19 cellular contexts compared by ENCODE assay signal in the genomic region with DNA sequence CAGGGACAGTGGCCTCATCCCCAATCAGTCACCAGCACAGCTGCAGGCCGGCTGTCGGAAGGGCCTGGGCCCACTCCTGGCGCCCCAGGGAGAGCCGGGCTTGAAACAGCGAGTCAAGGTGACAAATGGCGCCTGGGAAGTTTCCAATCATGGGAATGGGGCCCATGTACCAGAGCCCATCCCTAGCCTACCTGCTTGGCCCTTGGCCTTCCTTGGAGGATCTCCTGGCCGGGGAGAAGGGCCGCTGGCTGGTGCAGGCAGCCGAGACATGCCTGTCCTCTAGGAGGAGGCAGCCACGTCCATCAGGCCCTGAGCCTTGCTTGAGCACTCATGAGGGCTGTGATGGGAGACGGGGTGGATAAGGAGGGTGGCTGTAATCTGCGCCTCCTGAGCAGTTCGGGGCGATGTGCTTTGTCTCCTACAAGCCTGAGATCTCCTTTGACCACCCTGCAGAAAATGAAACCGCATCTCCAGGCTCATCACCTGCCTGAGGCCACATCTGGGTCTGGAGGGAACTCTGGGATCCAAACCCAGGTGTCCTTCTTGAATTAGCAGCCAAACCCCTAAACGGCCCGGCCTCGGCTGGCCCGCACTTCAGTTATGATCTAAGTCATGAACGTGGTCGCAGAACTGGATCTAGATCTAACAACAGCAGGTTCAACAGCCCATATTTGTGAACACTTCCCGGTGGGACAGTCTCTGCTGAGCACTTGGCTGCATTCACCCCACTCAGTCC.
DNase-seq lines count a peak whose midpoint lies in the region; ATAC-seq, FAIRE-seq and TF ChIP-seq lines count a peak whose summit lies in the region.
"Had no signal": no experiment of that assay in that cellular context is flagged by ENCODE, and none has a peak within 500 bp of the region (broad histone marks: within the 10 kb centered on the region; RNA-seq: fewer than 3 reads in every experiment).

No MANE protein-coding gene starts in this region.

- H3K9me3 ChIP-seq in HepG2 (ENCODE audit: low read length) = no peaks in the 10 kb centered on the region
- H3K9me3 ChIP-seq in right lobe of liver = no peaks in the 10 kb centered on the region
- H3K9me3 ChIP-seq: MG63 had no signal

- TF ChIP-seq RAD21 in HepG2 (CRISPR knock-in tag; IDR thresholded peaks at IDR 0.05) = no peak

- no peak for TF ChIP-seq CTCF in HepG2 (CRISPR knock-in tag; IDR thresholded peaks at IDR 0.05)
- TF ChIP-seq CTCF in right lobe of liver (IDR thresholded peaks at IDR 0.05) = no peak
- TF ChIP-seq CTCF in osteocyte (IDR thresholded peaks at IDR 0.05) = no peak

- POLR2A ChIA-PET in HepG2 (lab: Yijun Ruan, JAX) = no interaction called here

- H3K36me3 Mint-ChIP-seq in osteocyte (ENCODE audit: unreplicated experiment) = no peaks in the 10 kb centered on the region
- H3K36me3 Mint-ChIP-seq: CD4-positive, CD25-positive, alpha-beta regulatory T cell had no signal

- TF ChIP-seq EP300 in HepG2 (IDR thresholded peaks at IDR 0.05; ENCODE audit: low read depth in 2 of 2, low read length in 2 of 2) = no peak
- TF ChIP-seq EP300 in HepG2 (CRISPR knock-in tag; IDR thresholded peaks at IDR 0.05; ENCODE audit: borderline replicate concordance) = no peak

- H3K27ac ChIP-seq in HepG2 (ENCODE audit: extremely low read length, insufficient read depth, low read length) = no peak overlapping the region
- H3K27ac ChIP-seq in right lobe of liver = no peak overlapping the region
- H3K27ac ChIP-seq: SK-N-MC had no signal

- no peak for FAIRE-seq in HepG2 (lab: Jason Lieb, UNC)
- FAIRE-seq: H54 had no signal

- in situ Hi-C loops in HepG2 (cut with HindIII; ENCODE audit: extremely low pct_ligation_motif_present, low pct_unique_long_range_greater_than_20kb) = loop anchor here (10.0 kb wide), 1 partner anchor 870 kb away; no protein-coding TSS in a partner anchor

- no peaks in the 10 kb centered on the region for H3K27me3 Mint-ChIP-seq in osteocyte (ENCODE audit: unreplicated experiment)

- peaks cover 10% of the 10 kb centered on the region for H3K9me3 Mint-ChIP-seq in osteocyte (ENCODE audit: unreplicated experiment)

- no peak for ATAC-seq in HepG2
- no peak for ATAC-seq in right lobe of liver
- ATAC-seq in left lobe of liver = no peak

- intact Hi-C loops in HepG2 (cut with micrococcal nuclease; ENCODE audit: unreplicated experiment) (no loop called here), right lobe of liver (cut with DNase I) (loop anchor here in 1 of 2 donors (10.0 kb wide), 1 partner anchor 1260 kb away; no protein-coding TSS in a partner anchor)

- H3K27ac Mint-ChIP-seq in osteocyte (ENCODE audit: unreplicated experiment) = no peak overlapping the region
- H3K27ac Mint-ChIP-seq: CD4-positive, CD25-positive, alpha-beta regulatory T cell had no signal

- WGBS in HepG2 (ENCODE audit: low lambda C conversion rate) = 0% methylated on average over 8 of the region's 22 CpGs
- WGBS in right lobe of liver (ENCODE audit: insufficient coverage, low coverage, low lambda C conversion rate, missing lambda C conversion rate) = 60% methylated on average over 2 of the region's 22 CpGs

- H3K4me2 ChIP-seq in HepG2 (ENCODE audit: low read depth, low read length) = no peak overlapping the region

- H3K27me3 ChIP-seq in HepG2 (ENCODE audit: control insufficient read depth in 1 of 2, insufficient read depth in 2 of 2, low read length in 2 of 2) (peaks cover 19 to 58% of the 10 kb centered on the region in 2 experiments), right lobe of liver (no peaks in the 10 kb centered on the region)
- H3K27me3 ChIP-seq: BE2C, MG63 had no signal

- DNase-seq in HepG2 (ENCODE audit: low spot score) (no peak), right lobe of liver (no peak), left lobe of liver (ENCODE audit: low spot score) (peak; percentile 39), osteocyte (ENCODE audit: extremely low spot score, unreplicated experiment) (peak; percentile 80), RKO (ENCODE audit: low spot score) (no peak), midbrain (lab: John Stamatoyannopoulos, UW) (no peak), NCI-H1048 (lab: John Stamatoyannopoulos, UW) (no peak)
- DNase-seq: BE2C; CD4-positive, CD25-positive, alpha-beta regulatory T cell; DMS79; MG63; NCI-H1417 treated with DMSO at 0.1 percent for 48 hours; NCI-H187; NCI-H446 treated with DMSO at 0.1 percent for 48 hours; NCI-H526 treated with DMSO at 0.1 percent for 48 hours; OCI-M1; SHP77 treated with DMSO at 0.1 percent for 48 hours had no signal

- BruUV-seq in HepG2 (replicated peaks; lab: Mats Ljungman, UMichigan) = no TSS peak

- H3K36me3 ChIP-seq in HepG2 (replicated peaks in 1 of 2; ENCODE audit: control insufficient read depth in 1 of 2, insufficient read depth in 2 of 2, low read length in 2 of 2) (no peaks in the 10 kb centered on the region), right lobe of liver (no peaks in the 10 kb centered on the region)
- H3K36me3 ChIP-seq: BE2C, MG63 had no signal

- H3K4me1 ChIP-seq in HepG2 (ENCODE audit: insufficient read depth, low read length) (no peaks in the 10 kb centered on the region), right lobe of liver (no peaks in the 10 kb centered on the region)
- H3K4me1 ChIP-seq: BE2C had no signal

- CTCF ChIA-PET in HepG2 (lab: Yijun Ruan, JAX; ENCODE audit: low intra/inter-chr PET ratio, low total read pairs) = no interaction called here

- TF ChIP-seq POLR2A in HepG2 (IDR thresholded peaks at IDR 0.05; ENCODE audit: insufficient read depth in 1 of 2, low read depth in 2 of 2, low read length in 2 of 2) (no peak), right lobe of liver (IDR thresholded peaks at IDR 0.05) (no peak)

- H3K4me3 ChIP-seq in HepG2 (replicated peaks in 1 of 3; ENCODE audit: insufficient read depth in 1 of 3, low read depth in 2 of 3, low read length in 3 of 3) = no peak overlapping the region
- H3K4me3 ChIP-seq in right lobe of liver = no peak overlapping the region
- H3K4me3 ChIP-seq: MG63, SK-N-MC had no signal

- no peak overlapping the region for H3K4me3 Mint-ChIP-seq in osteocyte (ENCODE audit: unreplicated experiment)
- H3K4me3 Mint-ChIP-seq: CD4-positive, CD25-positive, alpha-beta regulatory T cell had no signal

- H3K79me2 ChIP-seq in HepG2 (ENCODE audit: insufficient read depth, low read length) = no peaks in the 10 kb centered on the region

- no peak overlapping the region for H3K9ac ChIP-seq in HepG2 (ENCODE audit: insufficient read depth, low read depth, low read length)

- no peaks in the 10 kb centered on the region for H4K20me1 ChIP-seq in HepG2 (ENCODE audit: insufficient read depth, low read length)

- no peaks in the 10 kb centered on the region for H3K4me1 Mint-ChIP-seq in osteocyte (ENCODE audit: unreplicated experiment)
- H3K4me1 Mint-ChIP-seq: CD4-positive, CD25-positive, alpha-beta regulatory T cell had no signal

- H2AFZ ChIP-seq in HepG2 (ENCODE audit: low read length) = no peak overlapping the region

TF ChIP-seq in HepG2, 621 proteins besides CTCF, POLR2A, EP300 and RAD21:
- TF ChIP-seq ZNF44 (CRISPR knock-in tag; IDR thresholded peaks at IDR 0.05) (no peak), ZNF652 (CRISPR knock-in tag; IDR thresholded peaks at IDR 0.05; ENCODE audit: borderline replicate concordance, low read depth) (no peak), EZH2 (conservative IDR thresholded peaks at IDR 0.05; ENCODE audit: low read depth, low read length) (0 out of 2 replicates have a peak, but pooled peaks have one; percentile 47), ZNF883 (CRISPR knock-in tag; IDR thresholded peaks at IDR 0.05; ENCODE audit: not compliant biosample characterization) (no peak), HOXA5 (CRISPR knock-in tag; IDR thresholded peaks at IDR 0.05) (no peak), KLF11 (CRISPR knock-in tag; IDR thresholded peaks at IDR 0.05) (no peak)
- TF ChIP-seq, protein P1, sequence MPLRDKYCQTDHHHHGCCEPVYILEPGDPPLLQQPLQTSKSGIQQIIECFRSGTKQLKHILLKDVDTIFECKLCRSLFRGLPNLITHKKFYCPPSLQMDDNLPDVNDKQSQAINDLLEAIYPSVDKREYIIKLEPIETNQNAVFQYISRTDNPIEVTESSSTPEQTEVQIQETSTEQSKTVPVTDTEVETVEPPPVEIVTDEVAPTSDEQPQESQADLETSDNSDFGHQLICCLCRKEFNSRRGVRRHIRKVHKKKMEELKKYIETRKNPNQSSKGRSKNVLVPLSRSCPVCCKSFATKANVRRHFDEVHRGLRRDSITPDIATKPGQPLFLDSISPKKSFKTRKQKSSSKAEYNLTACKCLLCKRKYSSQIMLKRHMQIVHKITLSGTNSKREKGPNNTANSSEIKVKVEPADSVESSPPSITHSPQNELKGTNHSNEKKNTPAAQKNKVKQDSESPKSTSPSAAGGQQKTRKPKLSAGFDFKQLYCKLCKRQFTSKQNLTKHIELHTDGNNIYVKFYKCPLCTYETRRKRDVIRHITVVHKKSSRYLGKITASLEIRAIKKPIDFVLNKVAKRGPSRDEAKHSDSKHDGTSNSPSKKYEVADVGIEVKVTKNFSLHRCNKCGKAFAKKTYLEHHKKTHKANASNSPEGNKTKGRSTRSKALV (CRISPR knock-in tag; IDR thresholded peaks at IDR 0.05) = no peak
- TF ChIP-seq, protein P2, sequence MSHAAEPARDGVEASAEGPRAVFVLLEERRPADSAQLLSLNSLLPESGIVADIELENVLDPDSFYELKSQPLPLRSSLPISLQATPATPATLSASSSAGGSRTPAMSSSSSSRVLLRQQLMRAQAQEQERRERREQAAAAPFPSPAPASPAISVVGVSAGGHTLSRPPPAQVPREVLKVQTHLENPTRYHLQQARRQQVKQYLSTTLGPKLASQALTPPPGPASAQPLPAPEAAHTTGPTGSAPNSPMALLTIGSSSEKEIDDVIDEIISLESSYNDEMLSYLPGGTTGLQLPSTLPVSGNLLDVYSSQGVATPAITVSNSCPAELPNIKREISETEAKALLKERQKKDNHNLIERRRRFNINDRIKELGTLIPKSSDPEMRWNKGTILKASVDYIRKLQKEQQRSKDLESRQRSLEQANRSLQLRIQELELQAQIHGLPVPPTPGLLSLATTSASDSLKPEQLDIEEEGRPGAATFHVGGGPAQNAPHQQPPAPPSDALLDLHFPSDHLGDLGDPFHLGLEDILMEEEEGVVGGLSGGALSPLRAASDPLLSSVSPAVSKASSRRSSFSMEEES (CRISPR knock-in tag; IDR thresholded peaks at IDR 0.05) = no peak
- TF ChIP-seq, protein P3, sequence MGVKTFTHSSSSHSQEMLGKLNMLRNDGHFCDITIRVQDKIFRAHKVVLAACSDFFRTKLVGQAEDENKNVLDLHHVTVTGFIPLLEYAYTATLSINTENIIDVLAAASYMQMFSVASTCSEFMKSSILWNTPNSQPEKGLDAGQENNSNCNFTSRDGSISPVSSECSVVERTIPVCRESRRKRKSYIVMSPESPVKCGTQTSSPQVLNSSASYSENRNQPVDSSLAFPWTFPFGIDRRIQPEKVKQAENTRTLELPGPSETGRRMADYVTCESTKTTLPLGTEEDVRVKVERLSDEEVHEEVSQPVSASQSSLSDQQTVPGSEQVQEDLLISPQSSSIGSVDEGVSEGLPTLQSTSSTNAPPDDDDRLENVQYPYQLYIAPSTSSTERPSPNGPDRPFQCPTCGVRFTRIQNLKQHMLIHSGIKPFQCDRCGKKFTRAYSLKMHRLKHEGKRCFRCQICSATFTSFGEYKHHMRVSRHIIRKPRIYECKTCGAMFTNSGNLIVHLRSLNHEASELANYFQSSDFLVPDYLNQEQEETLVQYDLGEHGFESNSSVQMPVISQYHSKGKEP (CRISPR knock-in tag; IDR thresholded peaks at IDR 0.05) = no peak

Comparison
In these comparisons a context has a peak if more than half of its experiments do, and no peak if none do; other contexts are left out.
1. DNase-seq: peak in left lobe of liver (single experiment) and osteocyte (single experiment); none in HepG2 (single experiment), right lobe of liver (0 of 3), RKO (single experiment), midbrain (single experiment) and NCI-H1048 (single experiment).